1 cellular context compared by ENCODE assay signal in genomic region chr2:60581461-60582282, GRCh38.
TF ChIP-seq lines count a peak whose summit lies in the region.

No MANE protein-coding gene starts in this region.

TF ChIP-seq in neural cell, 6 proteins besides CTCF, POLR2A, EP300 and RAD21 (continued from another document):
- TF ChIP-seq REST (IDR thresholded peaks at IDR 0.05; ENCODE audit: borderline replicate concordance), result no peak
- no peak for TF ChIP-seq EZH2 (IDR thresholded peaks at IDR 0.05; ENCODE audit: borderline replicate concordance, insufficient read depth, low read length, poor library complexity, severe bottlenecking)
TF ChIP-seq in neural cell: peak in this region for 2.
